In genomic region chr19:34428549-34429285, GRCh38 we compare ENCODE assay signal across 1 cellular context.
TF ChIP-seq lines count a peak whose summit lies in the region.

No MANE protein-coding gene starts in this region.

TF ChIP-seq in GM23338, 12 proteins besides CTCF, POLR2A, EP300 and RAD21 (continued from another document):
- TF ChIP-seq ZNF462 (CRISPR knock-in tag; IDR thresholded peaks at IDR 0.05), result no peak
- TF ChIP-seq, protein P1, sequence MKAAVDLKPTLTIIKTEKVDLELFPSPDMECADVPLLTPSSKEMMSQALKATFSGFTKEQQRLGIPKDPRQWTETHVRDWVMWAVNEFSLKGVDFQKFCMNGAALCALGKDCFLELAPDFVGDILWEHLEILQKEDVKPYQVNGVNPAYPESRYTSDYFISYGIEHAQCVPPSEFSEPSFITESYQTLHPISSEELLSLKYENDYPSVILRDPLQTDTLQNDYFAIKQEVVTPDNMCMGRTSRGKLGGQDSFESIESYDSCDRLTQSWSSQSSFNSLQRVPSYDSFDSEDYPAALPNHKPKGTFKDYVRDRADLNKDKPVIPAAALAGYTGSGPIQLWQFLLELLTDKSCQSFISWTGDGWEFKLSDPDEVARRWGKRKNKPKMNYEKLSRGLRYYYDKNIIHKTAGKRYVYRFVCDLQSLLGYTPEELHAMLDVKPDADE (IDR thresholded peaks at IDR 0.05), result no peak
- no peak for TF ChIP-seq ZNF114 (CRISPR knock-in tag; IDR thresholded peaks at IDR 0.05)
- TF ChIP-seq EZH2 (IDR thresholded peaks at IDR 0.05; ENCODE audit: low read depth, unreplicated experiment), result no peak
- TF ChIP-seq POLR2AphosphoS5 (IDR thresholded peaks at IDR 0.05; ENCODE audit: low read depth), result no peak
- TF ChIP-seq CREB1 (CRISPR knock-in tag; IDR thresholded peaks at IDR 0.05; ENCODE audit: low read depth), result no peak
- TF ChIP-seq STAT1 (IDR thresholded peaks at IDR 0.05; ENCODE audit: unreplicated experiment), result no peak
- TF ChIP-seq ZNF331 (CRISPR knock-in tag; IDR thresholded peaks at IDR 0.05; ENCODE audit: low read depth), result no peak
- no peak for TF ChIP-seq NANOG (IDR thresholded peaks at IDR 0.05; ENCODE audit: borderline replicate concordance)
- TF ChIP-seq REST (IDR thresholded peaks at IDR 0.05; ENCODE audit: unreplicated experiment), result no peak
